Comparison of ENCODE assay signal across 14 cellular contexts in genomic region chr2:42842418-42842817, GRCh38. TPM values are rescaled to one million over a fixed set of nuclear protein-coding genes. Genes with fewer than 3 reads are reported as not detected.
"Had no signal": no experiment of that assay in that cellular context is flagged by ENCODE, and none has a peak within 500 bp of the region (broad histone marks: within the 10 kb centered on the region; RNA-seq: fewer than 3 reads in every experiment).

No MANE protein-coding gene starts in this region.

- H3K27me3 Mint-ChIP-seq: type B pancreatic cell had no signal

- H3K9me3 Mint-ChIP-seq: stimulated activated effector memory CD8-positive, alpha-beta T cell treated with anti-CD3 and anti-CD28 coated beads, Interleukin-12 subunit alpha, Interleukin-12 subunit beta, amount 100 ng/mL, for 72 hours; type B pancreatic cell had no signal

- DNase-seq: activated CD4-positive, alpha-beta T cell treated with anti-CD3 and anti-CD28 coated beads, Interleukin-2, amount 50 U/mL, for 1 hour; activated naive CD4-positive, alpha-beta T cell treated with anti-CD3 and anti-CD28 coated beads, Interleukin-2, amount 50 U/mL, for 16 hours; activated T-cell treated with anti-CD3 and anti-CD28 coated beads, Interleukin-2, amount 50 U/mL, for 1 hour; body of pancreas; dermis blood vessel endothelial cell; glutamatergic neuron; left ventricle myocardium inferior; mesendoderm had no signal

- H3K27ac Mint-ChIP-seq: stimulated activated effector memory CD8-positive, alpha-beta T cell treated with anti-CD3 and anti-CD28 coated beads, Interleukin-12 subunit alpha, Interleukin-12 subunit beta, amount 100 ng/mL, for 72 hours; type B pancreatic cell had no signal

- H3K36me3 Mint-ChIP-seq: neural progenitor cell; stimulated activated effector memory CD8-positive, alpha-beta T cell treated with anti-CD3 and anti-CD28 coated beads, Interleukin-12 subunit alpha, Interleukin-12 subunit beta, amount 100 ng/mL, for 72 hours had no signal

- H3K9me3 ChIP-seq: adrenal gland, body of pancreas, left ventricle myocardium inferior, right atrium auricular region had no signal

- H3K27ac ChIP-seq: adrenal gland, body of pancreas, left ventricle myocardium inferior, neural progenitor cell had no signal

- H3K4me1 ChIP-seq: adrenal gland, body of pancreas had no signal

- H3K4me3 Mint-ChIP-seq: neural progenitor cell; stimulated activated effector memory CD8-positive, alpha-beta T cell treated with anti-CD3 and anti-CD28 coated beads, Interleukin-12 subunit alpha, Interleukin-12 subunit beta, amount 100 ng/mL, for 72 hours; type B pancreatic cell had no signal

- H3K36me3 ChIP-seq: adrenal gland, left ventricle myocardium inferior, neural progenitor cell, right atrium auricular region had no signal

- H3K4me1 Mint-ChIP-seq: stimulated activated effector memory CD8-positive, alpha-beta T cell treated with anti-CD3 and anti-CD28 coated beads, Interleukin-12 subunit alpha, Interleukin-12 subunit beta, amount 100 ng/mL, for 72 hours had no signal

- H3K4me3 ChIP-seq: adrenal gland, body of pancreas, left ventricle myocardium inferior, neural progenitor cell, right atrium auricular region had no signal

- H3K27me3 ChIP-seq: adrenal gland, body of pancreas, neural progenitor cell, right atrium auricular region had no signal

RNA-seq across cellular contexts. Expression of gene HAAO, which starts 50.0 kb away (rescaled TPM):
- total RNA-seq: dermis blood vessel endothelial cell, myocyte had no signal
